Comparison of ENCODE assay signal across 8 cellular contexts in genomic region chr2:87075054-87075790, GRCh38. TPM values are rescaled to one million over a fixed set of nuclear protein-coding genes. Genes with fewer than 3 reads are reported as not detected.
DNase-seq lines count a peak whose midpoint lies in the region; ATAC-seq, FAIRE-seq and TF ChIP-seq lines count a peak whose summit lies in the region.
"Not testable (repeated sequence)": the region's sequence is repeated elsewhere in the genome, so short reads cannot be mapped to it uniquely, and the experiment has no call there.

No MANE protein-coding gene starts in this region.

- peak overlapping the region; percentile 84 to 95 for H3K27ac ChIP-seq in A549

- WGBS in A549 (ENCODE audit: missing lambda C conversion rate): under 1% methylated on average over 16 of the region's 47 CpGs

- H3K27me3 Mint-ChIP-seq in WTC11 (ENCODE audit: low read depth): not testable (repeated sequence)

- H3K4me1 Mint-ChIP-seq in WTC11: not testable (repeated sequence)

- not testable (repeated sequence) for H3K27ac Mint-ChIP-seq in WTC11

- H3K27me3 ChIP-seq in adipocyte (replicated peaks; ENCODE audit: control insufficient read depth, insufficient read depth, low read length); mononuclear cell (ENCODE audit: insufficient read depth, low read length): not testable (repeated sequence)

- not testable (repeated sequence) for H3K4me1 ChIP-seq in A549; adipocyte (ENCODE audit: control insufficient read depth, insufficient read depth, low read length); mononuclear cell (ENCODE audit: insufficient read depth, low read length)

- not testable (repeated sequence) for TF ChIP-seq CTCF in A549 (IDR thresholded peaks at IDR 0.05); WTC11 (IDR thresholded peaks at IDR 0.05); foreskin fibroblast (IDR thresholded peaks at IDR 0.05; ENCODE audit: low read depth, low read length)

- CTCF ChIA-PET in A549 (lab: Yijun Ruan, JAX); WTC11 (lab: Charles Lee): not testable (repeated sequence)

- H3K9me3 Mint-ChIP-seq in WTC11: not testable (repeated sequence)

- not testable (repeated sequence) for FAIRE-seq in A549 (lab: Jason Lieb, UNC)

- H3K4me3 Mint-ChIP-seq in WTC11: peak overlapping the region; percentile 77

- peak overlapping the region; percentile 84 for H3K9ac ChIP-seq in adipocyte (ENCODE audit: low read length)

- peak overlapping the region; percentile 93 for H3K4me2 ChIP-seq in A549

- H3K9me3 ChIP-seq in A549; adipocyte (ENCODE audit: control insufficient read depth, low read length); mononuclear cell (ENCODE audit: low read depth, low read length): not testable (repeated sequence)

- H3K36me3 ChIP-seq in adipocyte (ENCODE audit: control insufficient read depth, insufficient read depth, low read length, severe bottlenecking): not testable (repeated sequence)

- H3K4me3 ChIP-seq in A549 (peak overlapping the region; percentile 72), adipocyte (ENCODE audit: low read length) (peak overlapping the region; percentile 84), foreskin fibroblast (ENCODE audit: low read depth in 1 of 2, low read length in 2 of 2) (peak overlapping the region; percentile 49 to 65), mononuclear cell (ENCODE audit: low read length) (peak overlapping the region; percentile 54)

- POLR2A ChIA-PET in A549 (lab: Yijun Ruan, JAX); WTC11 (lab: Charles Lee): not testable (repeated sequence)

- TF ChIP-seq POLR2A in A549 (IDR thresholded peaks at IDR 0.05; ENCODE audit: low read length): not testable (repeated sequence)

- TF ChIP-seq EP300 in A549 (IDR thresholded peaks at IDR 0.05): not testable (repeated sequence)

- ATAC-seq in A549: 0 out of 6 replicates have a peak, but pooled peaks of 1 of the 2 experiments have one; percentile 2
- ATAC-seq in GM19324 (IDR thresholded peaks at IDR 0.05; ENCODE audit: low FRiP score, unreplicated experiment): peak; percentile 1
- not testable (repeated sequence) for ATAC-seq in WTC11

- not testable (repeated sequence) for TF ChIP-seq RAD21 in A549 (conservative IDR thresholded peaks at IDR 0.05 in 1 of 2, IDR thresholded peaks at IDR 0.05 in 1 of 2)

- not testable (repeated sequence) for H3K36me3 Mint-ChIP-seq in WTC11

- not testable (repeated sequence) for DNase-seq in A549 (ENCODE audit: low read depth in 1 of 2, low spot score in 1 of 2)
- DNase-seq in HT-29 (ENCODE audit: low spot score): peak; percentile 16
- DNase-seq in WTC11 (ENCODE audit: low spot score): peak; percentile 14
- peak; percentile 51 for DNase-seq in adipocyte (ENCODE audit: low read depth)
- peak in 1 of 2 donors; percentile 47 for DNase-seq in foreskin fibroblast
- DNase-seq in stimulated activated CD4-positive, alpha-beta T cell treated with anti-CD3 and anti-CD28 coated beads, Interleukin-1b, Interleukin-23, amount 100 ng/mL, for 4 hours (ENCODE audit: low read depth in 2 of 2): peak; percentile 0 to 23

TF ChIP-seq in WTC11, 78 proteins besides CTCF, POLR2A, EP300 and RAD21:
- TF ChIP-seq ZNF317 (CRISPR knock-in tag; IDR thresholded peaks at IDR 0.05; ENCODE audit: borderline replicate concordance, low read depth): 0 out of 2 replicates have a peak, but pooled peaks have one; percentile 14

RNA-seq across cellular contexts. Expression of gene PLGLB1, which starts 53.6 kb away (rescaled TPM):
- polyA plus RNA-seq in A549 (2011; rRNA removed): 1.7 TPM in 2 replicates
- polyA plus RNA-seq in A549 (2012; cell fraction: cytosol; rRNA removed): 0.22 and 0.39 TPM in 2 replicates
- 0.80 and 1.3 TPM in 2 replicates for polyA plus RNA-seq in A549 (2012; cell fraction: nucleus; rRNA removed)
- 0.59 to 1.0 TPM in 2 of 3 replicates, not detected in the other for polyA plus RNA-seq in A549 (2017; fragmentation: RNase III; extraction: RNeasy Plus Mini Kit Qiagen cat#74134 plus additional on column Dnase treatment)
- polyA minus RNA-seq in A549 (2011; rRNA and poly(A)+ RNA removed): 0.70 and 1.2 TPM in 2 replicates
- 1.5 TPM in 1 of 2 replicates, not detected in the other for total RNA-seq in HT-29 (2014; rRNA removed; shearing (Covaris generic))
- total RNA-seq in WTC11 (2021): 0.44 to 0.55 TPM (median 0.52 TPM) in 3 replicates
- total RNA-seq in mononuclear cell: 2.7 TPM
